Comparison of ENCODE assay signal across 8 cellular contexts in genomic region chr14:44961151-44961729, GRCh38. TPM values are rescaled to one million over a fixed set of nuclear protein-coding genes. Genes with fewer than 3 reads are reported as not detected.
A peak's percentile ranks its signal among the peaks of the same experiment; 100 is the strongest.
DNase-seq lines count a peak whose midpoint lies in the region; ATAC-seq and TF ChIP-seq lines count a peak whose summit lies in the region.

No MANE protein-coding gene starts in this region.

- peaks cover 25% of the 10 kb centered on the region for H3K4me1 Mint-ChIP-seq in activated T-helper 17 cell treated with anti-CD3 and anti-CD28 coated beads, Interleukin-2, amount 50 U/mL, for 72 hours

- H3K4me3 ChIP-seq in Panc1 (ENCODE audit: low read depth in 2 of 2, low read length in 2 of 2) (peak overlapping the region; percentile 77 to 93), fibroblast of villous mesenchyme (ENCODE audit: low read depth, low read length) (peak overlapping the region; percentile 87), neuron (ENCODE audit: low read length) (peak overlapping the region; percentile 77)

- peak overlapping the region; percentile 92 for H3K27ac ChIP-seq in Panc1 (ENCODE audit: low read length)
- peak overlapping the region; percentile 80 for H3K27ac ChIP-seq in temporal lobe (ENCODE audit: low read depth, low read length)

- H3K4me1 ChIP-seq in Panc1 (ENCODE audit: control insufficient read depth, insufficient read depth, low read length) = peaks cover 9% of the 10 kb centered on the region; the same call in 1 of the 2 replicates
- peaks cover 26% of the 10 kb centered on the region for H3K4me1 ChIP-seq in neuron (ENCODE audit: insufficient read depth, low read length)

- TF ChIP-seq CTCF in Panc1 (IDR thresholded peaks at IDR 0.05) (no peak), fibroblast of villous mesenchyme (IDR thresholded peaks at IDR 0.05; ENCODE audit: insufficient read depth, low read depth, low read length) (no peak)

- peak overlapping the region; percentile 10 for H2AFZ ChIP-seq in neuron (ENCODE audit: low read depth, low read length)

- H3K27me3 ChIP-seq in Panc1 (ENCODE audit: control insufficient read depth, insufficient read depth, low read length) (no peaks in the 10 kb centered on the region), neuron (ENCODE audit: insufficient read depth, low read length) (no peaks in the 10 kb centered on the region)

- POLR2A ChIA-PET in Panc1 (lab: Charles Lee) = no interaction called here

- no peaks in the 10 kb centered on the region for H3K27me3 Mint-ChIP-seq in activated T-helper 17 cell treated with anti-CD3 and anti-CD28 coated beads, Interleukin-2, amount 50 U/mL, for 72 hours

- H3K36me3 Mint-ChIP-seq in activated T-helper 17 cell treated with anti-CD3 and anti-CD28 coated beads, Interleukin-2, amount 50 U/mL, for 72 hours (ENCODE audit: low read depth) = peaks cover 20% of the 10 kb centered on the region

- H3K27ac Mint-ChIP-seq in activated T-helper 17 cell treated with anti-CD3 and anti-CD28 coated beads, Interleukin-2, amount 50 U/mL, for 72 hours = no peak overlapping the region

- peak; percentile 27 for ATAC-seq in GM19452 (IDR thresholded peaks at IDR 0.05; ENCODE audit: unreplicated experiment)
- peak; percentile 13 for ATAC-seq in HG03565 (IDR thresholded peaks at IDR 0.05; ENCODE audit: unreplicated experiment)
- peak; percentile 50 for ATAC-seq in Panc1
- ATAC-seq in activated T-helper 17 cell treated with anti-CD3 and anti-CD28 coated beads, Interleukin-2, amount 50 U/mL, for 72 hours (replicated peaks) = peak; percentile 59

- H3K36me3 ChIP-seq in Panc1 (ENCODE audit: control insufficient read depth, insufficient read depth, low read length) = peaks cover 7% of the 10 kb centered on the region
- H3K36me3 ChIP-seq in neuron (ENCODE audit: insufficient read depth, low read length) = no peaks in the 10 kb centered on the region

- no peak overlapping the region for H3K4me3 Mint-ChIP-seq in activated T-helper 17 cell treated with anti-CD3 and anti-CD28 coated beads, Interleukin-2, amount 50 U/mL, for 72 hours

- intact Hi-C loops in Panc1 (cut with micrococcal nuclease; ENCODE audit: unreplicated experiment) = loop anchor here (10.0 kb wide), 1 partner anchor 174 kb away; the partner anchor contains the start of genes FANCM and FKBP3

- DNase-seq in COLO668 (lab: John Stamatoyannopoulos, UW; ENCODE audit: unreplicated experiment) (peak; percentile 38), Panc1 (ENCODE audit: low read depth, low spot score) (no peak), fibroblast of villous mesenchyme (ENCODE audit: low read depth) (peak; percentile 74)

- BruUV-seq in Panc1 (replicated peaks; lab: Mats Ljungman, UMichigan) = TSS peak; percentile 85

- H3K9me3 Mint-ChIP-seq in activated T-helper 17 cell treated with anti-CD3 and anti-CD28 coated beads, Interleukin-2, amount 50 U/mL, for 72 hours = no peaks in the 10 kb centered on the region

- CTCF ChIA-PET in Panc1 (lab: Charles Lee) = no interaction called here

- H3K9me3 ChIP-seq in Panc1 (ENCODE audit: control insufficient read depth, insufficient read depth, low read depth, low read length) (no peaks in the 10 kb centered on the region), neuron (ENCODE audit: low read length) (no peaks in the 10 kb centered on the region)

- in situ Hi-C loops in Panc1 (cut with HindIII; ENCODE audit: low pct_unique_long_range_greater_than_20kb, low sequenced_read_pairs) = no loop called here

RNA-seq across cellular contexts. Expression of gene KLHL28, which starts 0.5 kb away (rescaled TPM):
- total RNA-seq in Panc1 (2021; ENCODE audit: unreplicated experiment) (7.2 TPM), fibroblast of villous mesenchyme (9.5 and 9.7 TPM in 2 replicates), temporal lobe (33.4 TPM)
- polyA plus RNA-seq in Panc1 (2012; ENCODE audit: insufficient read length) = 3.0 TPM
- total RNA-seq in activated T-helper 17 cell treated with anti-CD3 and anti-CD28 coated beads, Interleukin-2, amount 50 U/mL, for 72 hours = 10 to 100 TPM; 13.0 to 25.7 TPM

RNA-seq across cellular contexts. Expression of gene TOGARAM1, which starts 0.8 kb away (rescaled TPM):
- 11.6 TPM for total RNA-seq in Panc1 (2021; ENCODE audit: unreplicated experiment)
- polyA plus RNA-seq in Panc1 (2012; ENCODE audit: insufficient read length) = 3.6 TPM
- total RNA-seq in activated T-helper 17 cell treated with anti-CD3 and anti-CD28 coated beads, Interleukin-2, amount 50 U/mL, for 72 hours = 1 to 10 TPM; 5.0 to 8.3 TPM
- total RNA-seq in fibroblast of villous mesenchyme = 15.1 and 22.5 TPM in 2 replicates
- total RNA-seq in temporal lobe = 37.1 TPM
